20 cellular contexts compared by ENCODE assay signal in the genomic region with DNA sequence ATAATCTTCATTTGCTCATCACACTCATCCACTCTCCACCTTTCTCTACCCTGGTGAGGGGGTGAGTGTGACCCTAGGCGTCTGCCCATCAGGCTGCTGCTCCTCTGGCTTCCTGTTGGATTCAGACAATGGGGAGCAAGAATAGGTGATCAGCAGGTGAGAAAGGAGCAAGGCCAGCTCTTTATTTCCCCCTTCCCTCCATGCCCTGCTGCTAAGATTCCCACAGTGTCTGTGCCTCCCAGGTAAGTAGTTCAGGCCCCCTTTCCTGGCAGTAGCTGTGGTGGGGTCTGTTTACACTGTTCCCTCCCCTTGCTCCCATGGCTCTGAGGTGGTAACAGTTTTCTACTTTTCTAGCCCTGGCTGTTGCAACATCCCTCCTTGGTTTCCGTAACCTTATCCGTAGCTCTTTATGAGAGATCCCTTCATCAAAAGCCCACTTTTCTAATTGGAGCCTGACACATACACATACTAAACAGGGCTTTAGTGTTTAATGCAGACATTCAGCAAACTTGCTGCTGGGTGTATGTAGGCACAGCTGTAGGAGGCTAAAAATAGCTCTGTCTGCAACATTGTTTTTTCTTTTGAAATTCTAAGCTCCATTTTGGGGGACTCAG. TPM values are rescaled to one million over a fixed set of nuclear protein-coding genes. Genes with fewer than 3 reads are reported as not detected.
DNase-seq lines count a peak whose midpoint lies in the region; ATAC-seq and TF ChIP-seq lines count a peak whose summit lies in the region.
"Had no signal": no experiment of that assay in that cellular context is flagged by ENCODE, and none has a peak within 500 bp of the region (broad histone marks: within the 10 kb centered on the region; RNA-seq: fewer than 3 reads in every experiment).

No MANE protein-coding gene starts in this region.

- H3K4me1 Mint-ChIP-seq in stimulated activated effector memory CD8-positive, alpha-beta T cell treated with anti-CD3 and anti-CD28 coated beads, Interleukin-12 subunit alpha, Interleukin-12 subunit beta, amount 100 ng/mL, for 72 hours, result no peaks in the 10 kb centered on the region
- H3K4me1 Mint-ChIP-seq: activated CD8-positive, alpha-beta memory T cell treated with anti-CD3 and anti-CD28 coated beads, Interleukin-2, amount 10 ng/mL, durations not matched to agents 7 days and 5 days; activated T-helper 17 cell treated with anti-CD3 and anti-CD28 coated beads, Interleukin-2, amount 50 U/mL, for 72 hours; natural killer cell had no signal

- no peaks in the 10 kb centered on the region for H3K79me2 ChIP-seq in PC-3 (ENCODE audit: low read length)

- H3K9me3 Mint-ChIP-seq in stimulated activated effector memory CD8-positive, alpha-beta T cell treated with anti-CD3 and anti-CD28 coated beads, Interleukin-12 subunit alpha, Interleukin-12 subunit beta, amount 100 ng/mL, for 72 hours, result no peaks in the 10 kb centered on the region
- H3K9me3 Mint-ChIP-seq: activated T-helper 17 cell treated with anti-CD3 and anti-CD28 coated beads, Interleukin-2, amount 50 U/mL, for 72 hours; HFFc6; natural killer cell had no signal

- peak; percentile 13 for DNase-seq in NCI-H1436 treated with DMSO at 0.1 percent for 48 hours (lab: John Stamatoyannopoulos, UW)
- no peak for DNase-seq in NCI-H1436 (lab: John Stamatoyannopoulos, UW)
- peak; percentile 25 for DNase-seq in NCI-H2196 treated with DMSO at 0.1 percent for 48 hours (lab: John Stamatoyannopoulos, UW; ENCODE audit: unreplicated experiment)
- peak; percentile 51 for DNase-seq in foreskin melanocyte
- DNase-seq in stimulated activated effector memory CD8-positive, alpha-beta T cell treated with anti-CD3 and anti-CD28 coated beads, Interleukin-12 subunit alpha, Interleukin-12 subunit beta, amount 100 ng/mL, for 72 hours (ENCODE audit: low spot score in 2 of 2), result no peak
- DNase-seq in PC-3, result no peak
- DNase-seq in ACHN, result no peak
- DNase-seq: activated CD4-positive, alpha-beta T cell treated with anti-CD3 and anti-CD28 coated beads for 1 hour; activated CD8-positive, alpha-beta memory T cell treated with anti-CD3 and anti-CD28 coated beads, Interleukin-2, amount 10 ng/mL, durations not matched to agents 7 days and 5 days; C1 segment of cervical spinal cord; HFFc6; natural killer cell; NCI-H1694; NCI-H774 had no signal

- intact Hi-C loops in PC-3 (cut with micrococcal nuclease), result no loop called here

- H3K9ac ChIP-seq in PC-3 (ENCODE audit: low read length), result no peak overlapping the region

- no peak overlapping the region for H3K4me3 ChIP-seq in PC-3 (ENCODE audit: low read length)
- H3K4me3 ChIP-seq: cardiac muscle cell, thoracic aorta had no signal

- in situ Hi-C loops in ACHN (cut with HindIII; ENCODE audit: low pct_ligation_motif_present, low pct_unique_long_range_greater_than_20kb, low sequenced_read_pairs), result no loop called here

- ATAC-seq in stimulated activated effector memory CD8-positive, alpha-beta T cell treated with anti-CD3 and anti-CD28 coated beads, Interleukin-12 subunit alpha, Interleukin-12 subunit beta, amount 100 ng/mL, for 72 hours, result peak; percentile 19
- ATAC-seq in GM18861 (IDR thresholded peaks at IDR 0.05; ENCODE audit: unreplicated experiment), result no peak
- no peak for ATAC-seq in PC-3
- ATAC-seq: activated CD8-positive, alpha-beta memory T cell treated with anti-CD3 and anti-CD28 coated beads, Interleukin-2, amount 10 ng/mL, durations not matched to agents 7 days and 5 days; activated T-helper 17 cell treated with anti-CD3 and anti-CD28 coated beads, Interleukin-2, amount 50 U/mL, for 72 hours; esophagus mucosa; natural killer cell had no signal

- H3K27ac Mint-ChIP-seq in stimulated activated effector memory CD8-positive, alpha-beta T cell treated with anti-CD3 and anti-CD28 coated beads, Interleukin-12 subunit alpha, Interleukin-12 subunit beta, amount 100 ng/mL, for 72 hours, result no peak overlapping the region
- H3K27ac Mint-ChIP-seq: activated CD8-positive, alpha-beta memory T cell treated with anti-CD3 and anti-CD28 coated beads, Interleukin-2, amount 10 ng/mL, durations not matched to agents 7 days and 5 days; activated T-helper 17 cell treated with anti-CD3 and anti-CD28 coated beads, Interleukin-2, amount 50 U/mL, for 72 hours; HFFc6; natural killer cell; progenitor cell of endocrine pancreas had no signal

- CTCF ChIA-PET in PC-3 (lab: Charles Lee), result no interaction called here

- no peak for TF ChIP-seq CTCF in PC-3 (conservative IDR thresholded peaks at IDR 0.05; ENCODE audit: low read depth, low read length)

- no peaks in the 10 kb centered on the region for H3K27me3 ChIP-seq in PC-3 (ENCODE audit: low read length)
- H3K27me3 ChIP-seq: cardiac muscle cell had no signal

- no peaks in the 10 kb centered on the region for H3K36me3 Mint-ChIP-seq in stimulated activated effector memory CD8-positive, alpha-beta T cell treated with anti-CD3 and anti-CD28 coated beads, Interleukin-12 subunit alpha, Interleukin-12 subunit beta, amount 100 ng/mL, for 72 hours
- H3K36me3 Mint-ChIP-seq: activated CD8-positive, alpha-beta memory T cell treated with anti-CD3 and anti-CD28 coated beads, Interleukin-2, amount 10 ng/mL, durations not matched to agents 7 days and 5 days; natural killer cell had no signal

- H3K9me2 ChIP-seq in PC-3 (replicated peaks; ENCODE audit: low read length), result no peaks in the 10 kb centered on the region

- H3K4me2 ChIP-seq in PC-3 (ENCODE audit: low read length), result no peak overlapping the region

- no peaks in the 10 kb centered on the region for H3F3A ChIP-seq in PC-3 (ENCODE audit: low read length, unreplicated experiment)

- H3K27ac ChIP-seq in PC-3 (ENCODE audit: low read length), result no peak overlapping the region
- H3K27ac ChIP-seq: cardiac muscle cell, thoracic aorta had no signal

- H3K9me3 ChIP-seq in PC-3 (ENCODE audit: low read length), result no peaks in the 10 kb centered on the region
- H3K9me3 ChIP-seq: thoracic aorta had no signal

- POLR2A ChIA-PET in PC-3 (lab: Charles Lee; ENCODE audit: unreplicated experiment), result no interaction called here

- H3K4me3 Mint-ChIP-seq in stimulated activated effector memory CD8-positive, alpha-beta T cell treated with anti-CD3 and anti-CD28 coated beads, Interleukin-12 subunit alpha, Interleukin-12 subunit beta, amount 100 ng/mL, for 72 hours, result no peak overlapping the region
- H3K4me3 Mint-ChIP-seq: activated CD8-positive, alpha-beta memory T cell treated with anti-CD3 and anti-CD28 coated beads, Interleukin-2, amount 10 ng/mL, durations not matched to agents 7 days and 5 days; activated T-helper 17 cell treated with anti-CD3 and anti-CD28 coated beads, Interleukin-2, amount 50 U/mL, for 72 hours; HFFc6; natural killer cell had no signal

- H3K4me1 ChIP-seq in PC-3 (ENCODE audit: insufficient read depth, low read length), result no peaks in the 10 kb centered on the region

- H3K36me3 ChIP-seq in PC-3 (ENCODE audit: low read depth, low read length), result no peaks in the 10 kb centered on the region
- H3K36me3 ChIP-seq: cardiac muscle cell, thoracic aorta had no signal

- no peaks in the 10 kb centered on the region for H4K20me1 ChIP-seq in PC-3 (ENCODE audit: low read length)

- no TSS peak for BruUV-seq in PC-3 (replicated peaks; lab: Mats Ljungman, UMichigan)

- no peak overlapping the region for H2AFZ ChIP-seq in PC-3 (ENCODE audit: low read length)

RNA-seq across cellular contexts. Expression of a gene that starts 27.5 kb away (rescaled TPM):
- total RNA-seq in PC-3 (2014; rRNA removed), result 1.7 and 2.1 TPM in 2 replicates
- total RNA-seq: natural killer cell had no signal

Comparison
In these comparisons a context has a peak if more than half of its experiments do, and no peak if none do; other contexts are left out.
1. DNase-seq: peak in NCI-H1436 treated with DMSO at 0.1 percent for 48 hours (single experiment), NCI-H2196 treated with DMSO at 0.1 percent for 48 hours (single experiment) and foreskin melanocyte (single experiment); none in NCI-H1436 (single experiment), stimulated activated effector memory CD8-positive, alpha-beta T cell treated with anti-CD3 and anti-CD28 coated beads, Interleukin-12 subunit alpha, Interleukin-12 subunit beta, amount 100 ng/mL, for 72 hours (0 of 2), PC-3 (single experiment) and ACHN (single experiment).